1 cellular context compared by ENCODE assay signal in genomic region chr9:34291019-34291418, GRCh38.
TF ChIP-seq lines count a peak whose summit lies in the region.

No MANE protein-coding gene starts in this region.

TF ChIP-seq in HepG2, 621 proteins besides CTCF, POLR2A, EP300 and RAD21 (continued from another document):
- no peak for TF ChIP-seq TCF12 (IDR thresholded peaks at IDR 0.05)
- no peak for TF ChIP-seq TCF12 (CRISPR knock-in tag; IDR thresholded peaks at IDR 0.05)
- no peak for TF ChIP-seq THAP8 (CRISPR knock-in tag; IDR thresholded peaks at IDR 0.05; ENCODE audit: borderline replicate concordance)
- no peak for TF ChIP-seq ZNF674 (CRISPR knock-in tag; IDR thresholded peaks at IDR 0.05; ENCODE audit: low read depth)
- TF ChIP-seq RELA (CRISPR knock-in tag; IDR thresholded peaks at IDR 0.05) = no peak
- TF ChIP-seq NFATC3 (CRISPR knock-in tag; IDR thresholded peaks at IDR 0.05) = no peak
- TF ChIP-seq, protein P1, sequence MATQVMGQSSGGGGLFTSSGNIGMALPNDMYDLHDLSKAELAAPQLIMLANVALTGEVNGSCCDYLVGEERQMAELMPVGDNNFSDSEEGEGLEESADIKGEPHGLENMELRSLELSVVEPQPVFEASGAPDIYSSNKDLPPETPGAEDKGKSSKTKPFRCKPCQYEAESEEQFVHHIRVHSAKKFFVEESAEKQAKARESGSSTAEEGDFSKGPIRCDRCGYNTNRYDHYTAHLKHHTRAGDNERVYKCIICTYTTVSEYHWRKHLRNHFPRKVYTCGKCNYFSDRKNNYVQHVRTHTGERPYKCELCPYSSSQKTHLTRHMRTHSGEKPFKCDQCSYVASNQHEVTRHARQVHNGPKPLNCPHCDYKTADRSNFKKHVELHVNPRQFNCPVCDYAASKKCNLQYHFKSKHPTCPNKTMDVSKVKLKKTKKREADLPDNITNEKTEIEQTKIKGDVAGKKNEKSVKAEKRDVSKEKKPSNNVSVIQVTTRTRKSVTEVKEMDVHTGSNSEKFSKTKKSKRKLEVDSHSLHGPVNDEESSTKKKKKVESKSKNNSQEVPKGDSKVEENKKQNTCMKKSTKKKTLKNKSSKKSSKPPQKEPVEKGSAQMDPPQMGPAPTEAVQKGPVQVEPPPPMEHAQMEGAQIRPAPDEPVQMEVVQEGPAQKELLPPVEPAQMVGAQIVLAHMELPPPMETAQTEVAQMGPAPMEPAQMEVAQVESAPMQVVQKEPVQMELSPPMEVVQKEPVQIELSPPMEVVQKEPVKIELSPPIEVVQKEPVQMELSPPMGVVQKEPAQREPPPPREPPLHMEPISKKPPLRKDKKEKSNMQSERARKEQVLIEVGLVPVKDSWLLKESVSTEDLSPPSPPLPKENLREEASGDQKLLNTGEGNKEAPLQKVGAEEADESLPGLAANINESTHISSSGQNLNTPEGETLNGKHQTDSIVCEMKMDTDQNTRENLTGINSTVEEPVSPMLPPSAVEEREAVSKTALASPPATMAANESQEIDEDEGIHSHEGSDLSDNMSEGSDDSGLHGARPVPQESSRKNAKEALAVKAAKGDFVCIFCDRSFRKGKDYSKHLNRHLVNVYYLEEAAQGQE (IDR thresholded peaks at IDR 0.05; ENCODE audit: borderline replicate concordance in 1 of 2, low read depth in 1 of 2, low read length in 2 of 2) = no peak
- TF ChIP-seq PAXIP1 (CRISPR knock-in tag; conservative IDR thresholded peaks at IDR 0.05) = no peak
- TF ChIP-seq PREB (CRISPR knock-in tag; IDR thresholded peaks at IDR 0.05) = no peak
- no peak for TF ChIP-seq SP140L (CRISPR knock-in tag; IDR thresholded peaks at IDR 0.05; ENCODE audit: borderline replicate concordance)
- TF ChIP-seq, protein P2, sequence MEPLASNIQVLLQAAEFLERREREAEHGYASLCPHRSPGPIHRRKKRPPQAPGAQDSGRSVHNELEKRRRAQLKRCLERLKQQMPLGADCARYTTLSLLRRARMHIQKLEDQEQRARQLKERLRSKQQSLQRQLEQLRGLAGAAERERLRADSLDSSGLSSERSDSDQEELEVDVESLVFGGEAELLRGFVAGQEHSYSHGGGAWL (CRISPR knock-in tag; IDR thresholded peaks at IDR 0.05) = no peak
- TF ChIP-seq BRD4 (CRISPR knock-in tag; IDR thresholded peaks at IDR 0.05) = no peak
- TF ChIP-seq ZNF331 (CRISPR knock-in tag; IDR thresholded peaks at IDR 0.05) = no peak
- TF ChIP-seq, protein P3, sequence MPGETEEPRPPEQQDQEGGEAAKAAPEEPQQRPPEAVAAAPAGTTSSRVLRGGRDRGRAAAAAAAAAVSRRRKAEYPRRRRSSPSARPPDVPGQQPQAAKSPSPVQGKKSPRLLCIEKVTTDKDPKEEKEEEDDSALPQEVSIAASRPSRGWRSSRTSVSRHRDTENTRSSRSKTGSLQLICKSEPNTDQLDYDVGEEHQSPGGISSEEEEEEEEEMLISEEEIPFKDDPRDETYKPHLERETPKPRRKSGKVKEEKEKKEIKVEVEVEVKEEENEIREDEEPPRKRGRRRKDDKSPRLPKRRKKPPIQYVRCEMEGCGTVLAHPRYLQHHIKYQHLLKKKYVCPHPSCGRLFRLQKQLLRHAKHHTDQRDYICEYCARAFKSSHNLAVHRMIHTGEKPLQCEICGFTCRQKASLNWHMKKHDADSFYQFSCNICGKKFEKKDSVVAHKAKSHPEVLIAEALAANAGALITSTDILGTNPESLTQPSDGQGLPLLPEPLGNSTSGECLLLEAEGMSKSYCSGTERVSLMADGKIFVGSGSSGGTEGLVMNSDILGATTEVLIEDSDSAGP (CRISPR knock-in tag; IDR thresholded peaks at IDR 0.05; ENCODE audit: borderline replicate concordance) = no peak
- TF ChIP-seq ZNF766 (CRISPR knock-in tag; IDR thresholded peaks at IDR 0.05; ENCODE audit: borderline replicate concordance) = no peak
- TF ChIP-seq ZNF362 (CRISPR knock-in tag; IDR thresholded peaks at IDR 0.05; ENCODE audit: borderline replicate concordance) = no peak
